In genomic region chr5:77937015-77937908, GRCh38 we compare ENCODE assay signal across 8 cellular contexts.
A peak's percentile ranks its signal among the peaks of the same experiment; 100 is the strongest.
DNase-seq lines count a peak whose midpoint lies in the region; ATAC-seq and TF ChIP-seq lines count a peak whose summit lies in the region.

No MANE protein-coding gene starts in this region.

- H3K9ac ChIP-seq in colonic mucosa (ENCODE audit: low read depth in 2 of 2, low read length in 2 of 2), result no peak overlapping the region

- TF ChIP-seq POLR2A in erythroblast (IDR thresholded peaks at IDR 0.05; ENCODE audit: low read length), result no peak

- H3K27me3 ChIP-seq in colonic mucosa, result no peaks in the 10 kb centered on the region

- H3K27ac ChIP-seq in colonic mucosa, result no peak overlapping the region

- no peaks in the 10 kb centered on the region for H3K4me1 ChIP-seq in colonic mucosa

- intact Hi-C loops in colonic mucosa (cut with DNase I), result no loop called here

- peak; percentile 83 for ATAC-seq in GM18868 (IDR thresholded peaks at IDR 0.05; ENCODE audit: unreplicated experiment)
- peak; percentile 75 for ATAC-seq in GM21737 (IDR thresholded peaks at IDR 0.05; ENCODE audit: unreplicated experiment)
- ATAC-seq in HG03520 (IDR thresholded peaks at IDR 0.05; ENCODE audit: unreplicated experiment), result peak; percentile 92

- no peak overlapping the region for H3K4me3 ChIP-seq in colonic mucosa

- H3K9me3 ChIP-seq in colonic mucosa, result no peaks in the 10 kb centered on the region

- TF ChIP-seq CTCF in colonic mucosa (IDR thresholded peaks at IDR 0.05), result no peak

- peak; percentile 20 to 35 for DNase-seq in erythroblast (lab: John Stamatoyannopoulos, UW)
- no peak for DNase-seq in colonic mucosa
- no peak for DNase-seq in H4 (ENCODE audit: low spot score)
- no peak for DNase-seq in activated gamma-delta T cell treated with Interleukin-2 at 50 U/mL for 16 hours
- no peak for DNase-seq in NCI-H2171 treated with DMSO at 0.1 percent for 48 hours (lab: John Stamatoyannopoulos, UW)

- H3K36me3 ChIP-seq in colonic mucosa, result no peaks in the 10 kb centered on the region

Comparison
In these comparisons a context has a peak if more than half of its experiments do, and no peak if none do; other contexts are left out.
1. DNase-seq: peak in erythroblast (2 of 2); none in colonic mucosa (single experiment), H4 (single experiment), activated gamma-delta T cell treated with Interleukin-2 at 50 U/mL for 16 hours (single experiment) and NCI-H2171 treated with DMSO at 0.1 percent for 48 hours (single experiment).
2. Peak in every context shown above with its lines, with median percentiles within 50 percentile points of each other: ATAC-seq.